In genomic region chr22:28909375-28909774, GRCh38 we compare ENCODE assay signal across 10 cellular contexts. TPM values are rescaled to one million over a fixed set of nuclear protein-coding genes. Genes with fewer than 3 reads are reported as not detected.
DNase-seq lines count a peak whose midpoint lies in the region; ATAC-seq lines count a peak whose summit lies in the region.
"Had no signal": no experiment of that assay in that cellular context is flagged by ENCODE, and none has a peak within 500 bp of the region (broad histone marks: within the 10 kb centered on the region; RNA-seq: fewer than 3 reads in every experiment).

No MANE protein-coding gene starts in this region.

- H3K36me3 Mint-ChIP-seq in stimulated activated naive B cell treated with anti-CD40 and anti-IgM and Interleukin-4, amounts not matched to agents 10 μg/mL and 1 μg/mL and 100 μg/mL, for 72 hours, result no peaks in the 10 kb centered on the region

- no peak overlapping the region for H3K4me3 Mint-ChIP-seq in stimulated activated naive B cell treated with anti-CD40 and anti-IgM and Interleukin-4, amounts not matched to agents 10 μg/mL and 1 μg/mL and 100 μg/mL, for 72 hours

- H3K27me3 ChIP-seq in effector memory CD4-positive, alpha-beta T cell (replicated peaks; ENCODE audit: control insufficient read depth, insufficient read depth, low read length, poor library complexity, severe bottlenecking), result no peaks in the 10 kb centered on the region
- H3K27me3 ChIP-seq: heart left ventricle had no signal

- no peaks in the 10 kb centered on the region for H3K4me1 ChIP-seq in effector memory CD4-positive, alpha-beta T cell (ENCODE audit: control insufficient read depth, insufficient read depth, low read length, poor library complexity, severe bottlenecking)

- H3K27ac ChIP-seq in effector memory CD4-positive, alpha-beta T cell (ENCODE audit: insufficient read depth, low read length, poor library complexity, severe bottlenecking), result no peak overlapping the region
- H3K27ac ChIP-seq: heart left ventricle had no signal

- no peak overlapping the region for H3K4me3 ChIP-seq in effector memory CD4-positive, alpha-beta T cell (ENCODE audit: insufficient read depth, low read depth, low read length, poor library complexity, severe bottlenecking)
- H3K4me3 ChIP-seq: heart left ventricle had no signal

- H3K27ac Mint-ChIP-seq in stimulated activated naive B cell treated with anti-CD40 and anti-IgM and Interleukin-4, amounts not matched to agents 10 μg/mL and 1 μg/mL and 100 μg/mL, for 72 hours, result peak overlapping the region; percentile 59

- peak; percentile 58 for DNase-seq in activated T-cell treated with anti-CD3 and anti-CD28 coated beads for 24 hours (ENCODE audit: low read depth)
- DNase-seq in activated T-cell treated with anti-CD3 and anti-CD28 coated beads, Interleukin-2, amount 50 U/mL, for 1 hour, result no peak
- peak; percentile 86 for DNase-seq in activated T-cell treated with anti-CD3 and anti-CD28 coated beads, Interleukin-2, amount 50 U/mL, for 48 hours
- DNase-seq in mesenteric fat pad (ENCODE audit: low spot score), result peak; percentile 16
- peak; percentile 50 for DNase-seq in stimulated activated naive B cell treated with anti-CD40 and anti-IgM and Interleukin-4, amounts not matched to agents 10 μg/mL and 1 μg/mL and 100 μg/mL, for 72 hours
- DNase-seq in SHP77 treated with DMSO at 0.1 percent for 48 hours (lab: John Stamatoyannopoulos, UW), result no peak
- DNase-seq in effector memory CD4-positive, alpha-beta T cell, result no peak
- DNase-seq: heart left ventricle, MM.1S had no signal

- H3K9me3 ChIP-seq in effector memory CD4-positive, alpha-beta T cell (ENCODE audit: control insufficient read depth, low read length), result no peaks in the 10 kb centered on the region
- H3K9me3 ChIP-seq: heart left ventricle had no signal

- no peaks in the 10 kb centered on the region for H3K9me3 Mint-ChIP-seq in stimulated activated naive B cell treated with anti-CD40 and anti-IgM and Interleukin-4, amounts not matched to agents 10 μg/mL and 1 μg/mL and 100 μg/mL, for 72 hours

- no peaks in the 10 kb centered on the region for H3K36me3 ChIP-seq in effector memory CD4-positive, alpha-beta T cell (ENCODE audit: control insufficient read depth, insufficient read depth, low read length)
- H3K36me3 ChIP-seq: heart left ventricle had no signal

- peaks cover 3 to 6% of the 10 kb centered on the region in 2 donors for H3K27me3 Mint-ChIP-seq in stimulated activated naive B cell treated with anti-CD40 and anti-IgM and Interleukin-4, amounts not matched to agents 10 μg/mL and 1 μg/mL and 100 μg/mL, for 72 hours

- H3K4me1 Mint-ChIP-seq in stimulated activated naive B cell treated with anti-CD40 and anti-IgM and Interleukin-4, amounts not matched to agents 10 μg/mL and 1 μg/mL and 100 μg/mL, for 72 hours, result peaks cover 11 to 28% of the 10 kb centered on the region in 2 donors

- ATAC-seq in stimulated activated naive B cell treated with anti-CD40 and anti-IgM and Interleukin-4, amounts not matched to agents 10 μg/mL and 1 μg/mL and 100 μg/mL, for 72 hours (replicated peaks), result peak; percentile 81 to 83
- no peak for ATAC-seq in GM18858 (IDR thresholded peaks at IDR 0.05; ENCODE audit: unreplicated experiment)
- ATAC-seq: heart left ventricle had no signal

RNA-seq across cellular contexts. Expression of gene ZNRF3, which starts 26.0 kb away (rescaled TPM):
- 12.1 TPM for total RNA-seq in mesenteric fat pad

Comparison
In these comparisons a context has a peak if more than half of its experiments do, and no peak if none do; other contexts are left out.
1. DNase-seq: peak in activated T-cell treated with anti-CD3 and anti-CD28 coated beads for 24 hours (single experiment), activated T-cell treated with anti-CD3 and anti-CD28 coated beads, Interleukin-2, amount 50 U/mL, for 48 hours (2 of 2), mesenteric fat pad (single experiment) and stimulated activated naive B cell treated with anti-CD40 and anti-IgM and Interleukin-4, amounts not matched to agents 10 μg/mL and 1 μg/mL and 100 μg/mL, for 72 hours (single experiment); none in activated T-cell treated with anti-CD3 and anti-CD28 coated beads, Interleukin-2, amount 50 U/mL, for 1 hour (single experiment), SHP77 treated with DMSO at 0.1 percent for 48 hours (single experiment) and effector memory CD4-positive, alpha-beta T cell (0 of 3).